9 cellular contexts compared by ENCODE assay signal in genomic region chr6:3230275-3231212, GRCh38. TPM values are rescaled to one million over a fixed set of nuclear protein-coding genes. Genes with fewer than 3 reads are reported as not detected.
DNase-seq lines count a peak whose midpoint lies in the region; ATAC-seq and TF ChIP-seq lines count a peak whose summit lies in the region.
"Had no signal": no experiment of that assay in that cellular context is flagged by ENCODE, and none has a peak within 500 bp of the region (broad histone marks: within the 10 kb centered on the region; RNA-seq: fewer than 3 reads in every experiment).

No MANE protein-coding gene starts in this region.

- H3K9ac ChIP-seq in rectal smooth muscle tissue (ENCODE audit: low read length), result no peak overlapping the region

- ATAC-seq in right cardiac atrium (no peak), HG03025 (IDR thresholded peaks at IDR 0.05; ENCODE audit: low FRiP score, unreplicated experiment) (no peak), GM21381 (IDR thresholded peaks at IDR 0.05; ENCODE audit: unreplicated experiment) (no peak), HG02938 (IDR thresholded peaks at IDR 0.05; ENCODE audit: unreplicated experiment) (no peak)

- H3K9me3 ChIP-seq in WERI-Rb-1 (ENCODE audit: severe bottlenecking), result no peaks in the 10 kb centered on the region
- H3K9me3 ChIP-seq in right cardiac atrium (ENCODE audit: control insufficient read depth, low read length), result no peaks in the 10 kb centered on the region
- H3K9me3 ChIP-seq: adrenal gland had no signal

- peak overlapping the region; percentile 74 for H3K4me3 ChIP-seq in WERI-Rb-1 (ENCODE audit: low read depth, low read length)
- H3K4me3 ChIP-seq in right cardiac atrium (ENCODE audit: low read length), result peak overlapping the region; percentile 83
- H3K4me3 ChIP-seq in rectal smooth muscle tissue (ENCODE audit: low read length), result peak overlapping the region; percentile 69

- TF ChIP-seq CTCF in WERI-Rb-1 (IDR thresholded peaks at IDR 0.05; ENCODE audit: low read depth, low read length), result no peak

- 13% methylated on average over 19 of the region's 19 CpGs for WGBS in right cardiac atrium

- in situ Hi-C loops in ACHN (cut with HindIII; ENCODE audit: low pct_ligation_motif_present, low pct_unique_long_range_greater_than_20kb, low sequenced_read_pairs), result no loop called here

- H3K36me3 ChIP-seq in WERI-Rb-1 (peaks cover 6% of the 10 kb centered on the region), rectal smooth muscle tissue (ENCODE audit: control insufficient read depth, insufficient read depth, low read length) (no peaks in the 10 kb centered on the region)
- H3K36me3 ChIP-seq: adrenal gland had no signal

- intact Hi-C loops in right cardiac atrium (cut with DNase I), result loop anchor here in 1 of 4 donors (5.0 kb wide), 1 partner anchor 68 kb away; no protein-coding TSS in a partner anchor

- H3K4me1 ChIP-seq in right cardiac atrium (ENCODE audit: control insufficient read depth, insufficient read depth, low read length) (peaks cover 6% of the 10 kb centered on the region), rectal smooth muscle tissue (ENCODE audit: control insufficient read depth, insufficient read depth, low read length) (peaks cover 10% of the 10 kb centered on the region)

- H3K27ac ChIP-seq in WERI-Rb-1 (peak overlapping the region; percentile 80), right cardiac atrium (ENCODE audit: low read length) (peak overlapping the region; percentile 40), rectal smooth muscle tissue (ENCODE audit: low read depth, low read length) (peak overlapping the region; percentile 76)

- DNase-seq in ACHN, result peak; percentile 45
- peak; percentile 91 for DNase-seq in NCI-H1048 (lab: John Stamatoyannopoulos, UW)
- peak; percentile 55 for DNase-seq in WERI-Rb-1
- no peak for DNase-seq in right cardiac atrium

- peaks cover 16% of the 10 kb centered on the region for H3K27me3 ChIP-seq in WERI-Rb-1 (ENCODE audit: insufficient read depth, low read depth, severe bottlenecking)
- H3K27me3 ChIP-seq in right cardiac atrium (ENCODE audit: control insufficient read depth, insufficient read depth), result no peaks in the 10 kb centered on the region
- H3K27me3 ChIP-seq in rectal smooth muscle tissue (ENCODE audit: control insufficient read depth, insufficient read depth, low read length), result peaks cover 46% of the 10 kb centered on the region

RNA-seq across cellular contexts. Expression of gene TUBB2B, which starts 3.1 kb away (rescaled TPM):
- total RNA-seq in right cardiac atrium, result 1 to 10 TPM; 1.4 to 3.2 (median 1.8) TPM
- polyA plus RNA-seq in right cardiac atrium, result 4.7 TPM

RNA-seq across cellular contexts. Expression of gene PSMG4, which starts 28.2 kb away (rescaled TPM):
- total RNA-seq in right cardiac atrium, result 10 to 100 TPM in 2 of 4 donors, 1 to 10 TPM in 2; 7.9 to 10.7 (median 9.9) TPM
- polyA plus RNA-seq in right cardiac atrium, result 16.7 TPM

Comparison
In these comparisons a context has a peak if more than half of its experiments do, and no peak if none do; other contexts are left out.
1. DNase-seq: peak in ACHN (single experiment), NCI-H1048 (single experiment) and WERI-Rb-1 (single experiment); none in right cardiac atrium (0 of 3).
2. Peak in every context shown above with its lines, with median percentiles within 50 percentile points of each other: H3K27ac ChIP-seq and H3K4me3 ChIP-seq.